Comparison of ENCODE assay signal across 18 cellular contexts in the genomic region with DNA sequence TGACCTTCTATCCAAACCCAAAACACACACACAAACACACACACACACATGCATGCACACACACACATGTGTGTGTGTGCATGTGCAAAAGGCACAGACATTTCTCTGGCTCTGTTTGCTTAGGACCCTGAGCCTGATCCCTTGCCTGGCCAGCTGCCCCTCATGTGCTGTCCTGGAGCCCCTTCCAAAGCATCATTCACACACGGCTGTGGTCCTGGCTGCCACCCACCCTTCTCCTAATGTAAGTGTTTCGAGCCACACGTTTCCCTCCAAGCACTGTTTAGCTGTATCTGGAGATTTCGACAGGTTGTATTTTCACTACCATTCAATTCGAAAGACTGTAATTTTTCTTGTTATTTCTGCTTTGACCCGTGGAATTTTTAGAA. TPM values are rescaled to one million over a fixed set of nuclear protein-coding genes. Genes with fewer than 3 reads are reported as not detected.
DNase-seq lines count a peak whose midpoint lies in the region; ATAC-seq, FAIRE-seq and TF ChIP-seq lines count a peak whose summit lies in the region.
"Had no signal": no experiment of that assay in that cellular context is flagged by ENCODE, and none has a peak within 500 bp of the region (broad histone marks: within the 10 kb centered on the region; RNA-seq: fewer than 3 reads in every experiment).

No MANE protein-coding gene starts in this region.

- 0 out of 2 replicates have a peak overlapping the region, but pooled peaks have one; percentile 72 for H2BK20ac ChIP-seq in H1 (ENCODE audit: low read length)

- no peak overlapping the region for H3K27ac Mint-ChIP-seq in activated naive CD8-positive, alpha-beta T cell treated with anti-CD3 and anti-CD28 coated beads, Interleukin-2, amount 50 U/mL, for 24 hours
- no peak overlapping the region for H3K27ac Mint-ChIP-seq in activated naive CD8-positive, alpha-beta T cell treated with anti-CD3 and anti-CD28 coated beads for 36 hours
- H3K27ac Mint-ChIP-seq: stimulated activated naive CD8-positive, alpha-beta T cell treated with anti-CD3 and anti-CD28 coated beads, Interleukin-15, Interleukin-2, amounts not matched to agents 100 ng/mL and 50 ng/mL, for 24 hours; T-helper 1 cell treated with Interleukin-12 subunit alpha and Interleukin-12 subunit beta and Interleukin-4 antibody, amounts not matched to agents 30 μg/mL and 1 μg/mL, for 36 hours had no signal

- H3K4me2 ChIP-seq in H1 (ENCODE audit: insufficient read depth in 1 of 2, low read depth in 2 of 2, low read length in 2 of 2): no peak overlapping the region

- no peaks in the 10 kb centered on the region; a peak in 1 of 4 replicates for H3K9me3 ChIP-seq in H1 (ENCODE audit: insufficient read depth in 2 of 2, low read depth in 1 of 2, low read length in 1 of 2)
- no peaks in the 10 kb centered on the region for H3K9me3 ChIP-seq in small intestine (ENCODE audit: control insufficient read depth, low read depth)
- H3K9me3 ChIP-seq: heart left ventricle, vagina had no signal

- H3K27ac ChIP-seq in H1 (ENCODE audit: low read depth, low read length): no peak overlapping the region
- no peak overlapping the region for H3K27ac ChIP-seq in small intestine (ENCODE audit: low read depth in 1 of 2, low read length in 1 of 2)
- H3K27ac ChIP-seq: heart left ventricle, vagina had no signal

- no peaks in the 10 kb centered on the region for H4K20me1 ChIP-seq in H1 (replicated peaks in 1 of 2; ENCODE audit: control insufficient read depth in 1 of 2, insufficient read depth in 2 of 2, low read length in 2 of 2)

- H3K4me3 ChIP-seq in H1 (ENCODE audit: extremely low read depth in 1 of 4, insufficient read depth in 2 of 4, low read depth in 3 of 4, low read length in 4 of 4): no peak overlapping the region
- H3K4me3 ChIP-seq in small intestine (ENCODE audit: low read depth in 1 of 2, low read length in 2 of 2): no peak overlapping the region
- H3K4me3 ChIP-seq: heart left ventricle, vagina had no signal

- no peaks in the 10 kb centered on the region for H3K79me2 ChIP-seq in H1 (ENCODE audit: control insufficient read depth in 1 of 2, insufficient read depth in 2 of 2, low read length in 2 of 2)

- POLR2A ChIA-PET in H1 (lab: Charles Lee; ENCODE audit: partially characterized antibody): no interaction called here

- no peaks in the 10 kb centered on the region for H3K9me3 Mint-ChIP-seq in activated naive CD8-positive, alpha-beta T cell treated with anti-CD3 and anti-CD28 coated beads, Interleukin-2, amount 50 U/mL, for 24 hours
- peaks cover 3% of the 10 kb centered on the region for H3K9me3 Mint-ChIP-seq in activated naive CD8-positive, alpha-beta T cell treated with anti-CD3 and anti-CD28 coated beads for 36 hours
- H3K9me3 Mint-ChIP-seq: CD8-positive, alpha-beta memory T cell; stimulated activated naive CD8-positive, alpha-beta T cell treated with anti-CD3 and anti-CD28 coated beads, Interleukin-15, Interleukin-2, amounts not matched to agents 100 ng/mL and 50 ng/mL, for 24 hours; T-helper 1 cell treated with Interleukin-12 subunit alpha and Interleukin-12 subunit beta and Interleukin-4 antibody, amounts not matched to agents 30 μg/mL and 1 μg/mL, for 36 hours had no signal

- no peak overlapping the region for H2BK5ac ChIP-seq in H1 (ENCODE audit: low read depth, low read length)

- no peaks in the 10 kb centered on the region for H3K4me1 Mint-ChIP-seq in activated naive CD8-positive, alpha-beta T cell treated with anti-CD3 and anti-CD28 coated beads, Interleukin-2, amount 50 U/mL, for 24 hours
- peaks cover 3% of the 10 kb centered on the region for H3K4me1 Mint-ChIP-seq in activated naive CD8-positive, alpha-beta T cell treated with anti-CD3 and anti-CD28 coated beads for 36 hours

- H4K5ac ChIP-seq in H1 (ENCODE audit: insufficient read length, low read depth, low read length): no peak overlapping the region

- WGBS in H1 (ENCODE audit: extremely low coverage in 1 of 2, insufficient coverage in 1 of 2, insufficient read length in 1 of 2, insufficient replicate concordance in 2 of 2, low coverage in 1 of 2, low lambda C conversion rate in 2 of 2, missing lambda C conversion rate in 1 of 2), 2 experiments: 84% methylated on average over 6 of the region's 6 CpGs; no CpG with 5 or more reads in 1 of the 2 experiments
- 79 to 84% (median 80%) methylated on average over 6 of the region's 6 CpGs for WGBS in small intestine, 3 donors

- no peak for FAIRE-seq in H1 (lab: Jason Lieb, UNC)
- no peak for FAIRE-seq in small intestine (lab: Jason Lieb, UNC)

- H3K4me1 ChIP-seq in H1 (replicated peaks in 1 of 4; ENCODE audit: control insufficient read depth in 3 of 4, insufficient read depth in 4 of 4, low read length in 3 of 4): peaks cover 0 to 3% (median 0%) of the 10 kb centered on the region in 4 experiments; a peak in 1 of 7 replicates
- H3K4me1 ChIP-seq in small intestine (ENCODE audit: control insufficient read depth in 2 of 2, insufficient read depth in 1 of 2, low read depth in 1 of 2, low read length in 1 of 2): no peaks in the 10 kb centered on the region

- no peaks in the 10 kb centered on the region for H3K27me3 Mint-ChIP-seq in activated naive CD8-positive, alpha-beta T cell treated with anti-CD3 and anti-CD28 coated beads, Interleukin-2, amount 50 U/mL, for 24 hours
- no peaks in the 10 kb centered on the region for H3K27me3 Mint-ChIP-seq in activated naive CD8-positive, alpha-beta T cell treated with anti-CD3 and anti-CD28 coated beads for 36 hours
- H3K27me3 Mint-ChIP-seq: activated B cell treated with CpG ODN at 0.5 μM for 24 hours; CD8-positive, alpha-beta memory T cell; stimulated activated naive CD8-positive, alpha-beta T cell treated with anti-CD3 and anti-CD28 coated beads, Interleukin-15, Interleukin-2, amounts not matched to agents 100 ng/mL and 50 ng/mL, for 24 hours had no signal

- DNase-seq in activated naive CD8-positive, alpha-beta T cell treated with anti-CD3 and anti-CD28 coated beads, Interleukin-2, amount 50 U/mL, for 24 hours: peak; percentile 1
- DNase-seq in activated naive CD8-positive, alpha-beta T cell treated with anti-CD3 and anti-CD28 coated beads for 36 hours: no peak
- DNase-seq in H1 (ENCODE audit: low read depth in 1 of 2, low spot score in 2 of 2) (no peak), omental fat pad (ENCODE audit: low spot score) (peak; percentile 15), AML-193 (lab: John Stamatoyannopoulos, UW) (no peak), dermis blood vessel endothelial cell (no peak), NOMO-1 treated with dmso at 0.1 percent for 144 hours (lab: John Stamatoyannopoulos, UW; ENCODE audit: unreplicated experiment) (no peak), small intestine (no peak)
- DNase-seq: activated B cell treated with CpG ODN at 0.5 μM for 24 hours; central memory CD4-positive, alpha-beta T cell; left ventricle myocardium superior; SHP77 had no signal

- no peak overlapping the region for H3K18ac ChIP-seq in H1 (ENCODE audit: extremely low read depth, low read length)

- no peak overlapping the region for H3K14ac ChIP-seq in H1 (ENCODE audit: insufficient read length)

- no peak overlapping the region for H3K9ac ChIP-seq in H1 (replicated peaks in 1 of 4; ENCODE audit: extremely low read depth in 1 of 4, low read depth in 3 of 4, low read length in 3 of 4)

- no peak overlapping the region for H2BK15ac ChIP-seq in H1 (ENCODE audit: low read length)

- no peak overlapping the region for H3K56ac ChIP-seq in H1 (replicated peaks; ENCODE audit: insufficient read length, low read depth, low read length)

- no peak for TF ChIP-seq EP300 in H1 (IDR thresholded peaks at IDR 0.05; ENCODE audit: borderline replicate concordance in 1 of 2, low read depth in 2 of 2, low read length in 2 of 2)

- CTCF ChIA-PET in H1 (lab: Charles Lee; ENCODE audit: partially characterized antibody): interaction anchor here (0.9 kb wide), 1 partner anchor 14 kb away, joined by 3 read pairs; no protein-coding TSS in a partner anchor

- TF ChIP-seq CTCF in H1 (IDR thresholded peaks at IDR 0.05; ENCODE audit: control extremely low read depth in 1 of 3, insufficient read depth in 1 of 3, low read depth in 1 of 3, low read length in 3 of 3) (no peak), omental fat pad (IDR thresholded peaks at IDR 0.05) (no peak)

- TF ChIP-seq POLR2A in H1 (IDR thresholded peaks at IDR 0.05; ENCODE audit: control extremely low read depth in 1 of 2, low read depth in 2 of 2, low read length in 2 of 2): no peak

- no peak for ATAC-seq in activated naive CD8-positive, alpha-beta T cell treated with anti-CD3 and anti-CD28 coated beads, Interleukin-2, amount 50 U/mL, for 24 hours
- no peak for ATAC-seq in omental fat pad (ENCODE audit: low FRiP score)
- ATAC-seq: HCT116 had no signal

- peaks cover 2% of the 10 kb centered on the region; the same call in 1 of the 2 replicates for H3K23me2 ChIP-seq in H1 (ENCODE audit: low read depth, low read length)

- H4K91ac ChIP-seq in H1 (replicated peaks; ENCODE audit: insufficient read length, low read length): no peak overlapping the region

- H2AK5ac ChIP-seq in H1 (ENCODE audit: low read depth, low read length): no peak overlapping the region

- H2BK12ac ChIP-seq in H1 (ENCODE audit: low read depth, low read length): 0 out of 2 replicates have a peak overlapping the region, but pooled peaks have one; percentile 1

- no peak overlapping the region for H3K23ac ChIP-seq in H1 (ENCODE audit: insufficient read length)

- no peak overlapping the region for H2AFZ ChIP-seq in H1 (ENCODE audit: low read length)

- H4K8ac ChIP-seq in H1 (ENCODE audit: extremely low read depth, insufficient read depth, low read length): no peak overlapping the region

- H3K36me3 ChIP-seq in H1 (ENCODE audit: control insufficient read depth in 2 of 4, insufficient read depth in 4 of 4, low read length in 3 of 4): no peaks in the 10 kb centered on the region
- H3K36me3 ChIP-seq in small intestine (ENCODE audit: control insufficient read depth in 2 of 2, insufficient read depth in 2 of 2, low read length in 2 of 2): no peaks in the 10 kb centered on the region
- H3K36me3 ChIP-seq: heart left ventricle, vagina had no signal

- no peaks in the 10 kb centered on the region for H3K79me1 ChIP-seq in H1 (ENCODE audit: low read depth, low read length)

- no peak overlapping the region for H2BK120ac ChIP-seq in H1 (replicated peaks; ENCODE audit: low read depth, low read length)

- TF ChIP-seq RAD21 in H1 (IDR thresholded peaks at IDR 0.05 in 1 of 2, conservative IDR thresholded peaks at IDR 0.05 in 1 of 2; ENCODE audit: low read depth in 2 of 2, low read length in 2 of 2): no peak

- no peak overlapping the region for H3K4ac ChIP-seq in H1 (replicated peaks; ENCODE audit: insufficient read length, low read depth, low read length)

- no peak overlapping the region for H3K4me3 Mint-ChIP-seq in activated naive CD8-positive, alpha-beta T cell treated with anti-CD3 and anti-CD28 coated beads, Interleukin-2, amount 50 U/mL, for 24 hours
- no peak overlapping the region for H3K4me3 Mint-ChIP-seq in activated naive CD8-positive, alpha-beta T cell treated with anti-CD3 and anti-CD28 coated beads for 36 hours
- H3K4me3 Mint-ChIP-seq: activated B cell treated with CpG ODN at 0.5 μM for 24 hours; CD8-positive, alpha-beta memory T cell; stimulated activated naive CD8-positive, alpha-beta T cell treated with anti-CD3 and anti-CD28 coated beads, Interleukin-15, Interleukin-2, amounts not matched to agents 100 ng/mL and 50 ng/mL, for 24 hours; T-helper 1 cell treated with Interleukin-12 subunit alpha and Interleukin-12 subunit beta and Interleukin-4 antibody, amounts not matched to agents 30 μg/mL and 1 μg/mL, for 36 hours had no signal

- H3K36me3 Mint-ChIP-seq in activated naive CD8-positive, alpha-beta T cell treated with anti-CD3 and anti-CD28 coated beads, Interleukin-2, amount 50 U/mL, for 24 hours (ENCODE audit: low read depth): no peaks in the 10 kb centered on the region
- H3K36me3 Mint-ChIP-seq in activated naive CD8-positive, alpha-beta T cell treated with anti-CD3 and anti-CD28 coated beads for 36 hours: no peaks in the 10 kb centered on the region
- H3K36me3 Mint-ChIP-seq: CD8-positive, alpha-beta memory T cell had no signal

- no peaks in the 10 kb centered on the region for H3K27me3 ChIP-seq in H1 (replicated peaks in 1 of 4; ENCODE audit: control insufficient read depth in 3 of 4, extremely low read depth in 1 of 4, insufficient read depth in 3 of 4, low read length in 3 of 4)
- H3K27me3 ChIP-seq in small intestine (ENCODE audit: control insufficient read depth in 2 of 2, insufficient read depth in 2 of 2, low read length in 2 of 2): no peaks in the 10 kb centered on the region
- H3K27me3 ChIP-seq: heart left ventricle, vagina had no signal

RNA-seq across cellular contexts. Expression of gene KLF13, which starts 45.8 kb away (rescaled TPM):
- total RNA-seq in activated naive CD8-positive, alpha-beta T cell treated with anti-CD3 and anti-CD28 coated beads for 36 hours: 100 to 1,000 TPM; 110 to 111 TPM
- total RNA-seq in H1 (2021; fragmentation: NEBNext Ultra II Directional; extraction: Animal tissue kit (Norgen Biotek cat#: 25700)): 32.4 and 33.4 TPM in 2 replicates
- polyA plus RNA-seq in H1 (2011; rRNA removed) (15.7 and 18.3 TPM in 2 replicates), small intestine (10 to 100 TPM; 50.6 to 61.3 (median 51.9) TPM)
- 16.2 TPM for polyA plus RNA-seq in H1 (2011; cell fraction: cytosol; rRNA removed)
- polyA plus RNA-seq in H1 (2011; cell fraction: nucleus; rRNA removed): 17.3 TPM
- polyA plus RNA-seq in H1 (2012, experiment 1 of 2): 21.5 to 39.3 TPM (median 24.4 TPM) in 4 replicates
- polyA plus RNA-seq in H1 (2012, experiment 2 of 2): 13.0 TPM
- polyA plus RNA-seq in H1 (2013, experiment 1 of 2): 34.5 TPM
- 37.8 TPM for polyA plus RNA-seq in H1 (2013, experiment 2 of 2)
- polyA minus RNA-seq in H1 (2011; rRNA and poly(A)+ RNA removed): 15.4 and 21.4 TPM in 2 replicates
- polyA minus RNA-seq in H1 (2011; cell fraction: cytosol; rRNA and poly(A)+ RNA removed): 21.7 TPM
- polyA minus RNA-seq in H1 (2011; cell fraction: nucleus; rRNA and poly(A)+ RNA removed): 10.9 TPM
- total RNA-seq in omental fat pad (10 to 100 TPM; 49.7 to 67.5 (median 62.3) TPM), dermis blood vessel endothelial cell (35.2 and 41.8 TPM in 2 replicates)

Comparison
In these comparisons a context has a peak if more than half of its experiments do, and no peak if none do; other contexts are left out.
1. DNase-seq: peak in activated naive CD8-positive, alpha-beta T cell treated with anti-CD3 and anti-CD28 coated beads, Interleukin-2, amount 50 U/mL, for 24 hours (single experiment) and omental fat pad (single experiment); none in activated naive CD8-positive, alpha-beta T cell treated with anti-CD3 and anti-CD28 coated beads for 36 hours (single experiment), H1 (0 of 2), AML-193 (0 of 2), dermis blood vessel endothelial cell (single experiment), NOMO-1 treated with dmso at 0.1 percent for 144 hours (single experiment) and small intestine (single experiment).